In the genomic region with DNA sequence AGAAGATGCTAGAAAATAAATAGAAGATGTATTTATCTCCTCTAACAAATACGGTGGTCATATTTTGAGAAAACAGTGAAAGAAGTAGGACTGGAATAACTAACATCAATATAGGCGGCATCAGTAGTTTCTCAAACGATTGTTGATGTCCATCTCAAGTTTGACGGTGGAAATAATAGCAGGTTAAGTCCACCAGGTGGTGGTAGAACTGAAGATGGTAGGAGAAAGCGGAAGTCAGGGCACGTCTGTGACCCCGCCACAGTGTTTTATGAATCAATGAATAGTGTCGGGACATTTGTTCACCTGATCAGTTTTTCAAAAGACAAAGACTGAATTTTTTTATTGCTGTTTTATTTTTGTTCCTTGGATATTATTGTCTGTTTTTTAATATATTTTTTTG, we compare ENCODE assay signal across 15 cellular contexts.
DNase-seq lines count a peak whose midpoint lies in the region; ATAC-seq, FAIRE-seq and TF ChIP-seq lines count a peak whose summit lies in the region.
"Had no signal": no experiment of that assay in that cellular context is flagged by ENCODE, and none has a peak within 500 bp of the region (broad histone marks: within the 10 kb centered on the region; RNA-seq: fewer than 3 reads in every experiment).

No MANE protein-coding gene starts in this region.

- FAIRE-seq in D721Med (lab: Jason Lieb, UNC): no peak

- H3K36me3 Mint-ChIP-seq in HFFc6 (ENCODE audit: low read depth): peaks cover 5% of the 10 kb centered on the region; the same call in 1 of the 2 replicates
- H3K36me3 Mint-ChIP-seq in activated CD4-positive, alpha-beta memory T cell treated with anti-CD3 and anti-CD28 coated beads for 36 hours: no peaks in the 10 kb centered on the region

- no peak overlapping the region for H3K4me3 Mint-ChIP-seq in HFFc6
- H3K4me3 Mint-ChIP-seq in activated CD4-positive, alpha-beta memory T cell treated with anti-CD3 and anti-CD28 coated beads for 36 hours: no peak overlapping the region

- no peaks in the 10 kb centered on the region for H3K4me1 ChIP-seq in iPS DF 6.9 (ENCODE audit: control insufficient read depth, insufficient read depth, low read length)
- H3K4me1 ChIP-seq: ascending aorta, sigmoid colon had no signal

- DNase-seq in D721Med (ENCODE audit: insufficient read length, low spot score) (no peak), HFFc6 (no peak), RPMI8226 (peak; percentile 37), iPS DF 6.9 (ENCODE audit: low read depth, low spot score) (peak; percentile 7), occipital lobe (lab: John Stamatoyannopoulos, UW) (no peak)
- DNase-seq in activated CD4-positive, alpha-beta memory T cell treated with anti-CD3 and anti-CD28 coated beads for 36 hours: no peak
- DNase-seq: activated CD4-positive, alpha-beta T cell treated with anti-CD3 and anti-CD28 coated beads for 4 hours; C1 segment of cervical spinal cord; gastrocnemius medialis; left cardiac atrium; NCI-H1105 treated with DMSO at 0.1 percent for 48 hours; sigmoid colon had no signal

- ATAC-seq in GM19395 (IDR thresholded peaks at IDR 0.05; ENCODE audit: unreplicated experiment): no peak
- ATAC-seq in HG03442 (IDR thresholded peaks at IDR 0.05; ENCODE audit: unreplicated experiment): no peak
- ATAC-seq: gastrocnemius medialis, left cardiac atrium had no signal

- H3K9me3 ChIP-seq in iPS DF 6.9 (ENCODE audit: control insufficient read depth, insufficient read depth, low read length): no peaks in the 10 kb centered on the region
- H3K9me3 ChIP-seq: ascending aorta, gastrocnemius medialis, sigmoid colon had no signal

- no peaks in the 10 kb centered on the region for H3K4me1 Mint-ChIP-seq in HFFc6 (ENCODE audit: low read depth)
- H3K4me1 Mint-ChIP-seq in activated CD4-positive, alpha-beta memory T cell treated with anti-CD3 and anti-CD28 coated beads for 36 hours (ENCODE audit: low read depth): no peaks in the 10 kb centered on the region

- POLR2A ChIA-PET in activated CD4-positive, alpha-beta memory T cell treated with anti-CD3 and anti-CD28 coated beads for 36 hours (lab: Charles Lee): no interaction called here

- no peaks in the 10 kb centered on the region for H3K27me3 ChIP-seq in iPS DF 6.9 (ENCODE audit: control insufficient read depth, insufficient read depth, low read length)
- H3K27me3 ChIP-seq: ascending aorta, gastrocnemius medialis, sigmoid colon had no signal

- no peak overlapping the region for H3K27ac Mint-ChIP-seq in HFFc6
- no peak overlapping the region for H3K27ac Mint-ChIP-seq in activated CD4-positive, alpha-beta memory T cell treated with anti-CD3 and anti-CD28 coated beads for 36 hours

- H3K9me3 Mint-ChIP-seq in HFFc6: peaks cover 37% of the 10 kb centered on the region
- H3K9me3 Mint-ChIP-seq in activated CD4-positive, alpha-beta memory T cell treated with anti-CD3 and anti-CD28 coated beads for 36 hours: peaks cover 4% of the 10 kb centered on the region

- no peak overlapping the region for H3K27ac ChIP-seq in iPS DF 6.9 (ENCODE audit: low read length)
- H3K27ac ChIP-seq: ascending aorta, gastrocnemius medialis, sigmoid colon had no signal

- CTCF ChIA-PET in activated CD4-positive, alpha-beta memory T cell treated with anti-CD3 and anti-CD28 coated beads for 36 hours (lab: Charles Lee): no interaction called here

- no peak overlapping the region for H3K4me3 ChIP-seq in iPS DF 6.9 (ENCODE audit: low read length)
- H3K4me3 ChIP-seq: ascending aorta, gastrocnemius medialis, sigmoid colon had no signal

- H3K36me3 ChIP-seq in iPS DF 6.9 (ENCODE audit: control insufficient read depth, insufficient read depth, low read length): no peaks in the 10 kb centered on the region
- H3K36me3 ChIP-seq: ascending aorta, gastrocnemius medialis, sigmoid colon had no signal

- H3K27me3 Mint-ChIP-seq in HFFc6 (ENCODE audit: insufficient read depth): no peaks in the 10 kb centered on the region
- H3K27me3 Mint-ChIP-seq in activated CD4-positive, alpha-beta memory T cell treated with anti-CD3 and anti-CD28 coated beads for 36 hours: no peaks in the 10 kb centered on the region

- WGBS in iPS DF 6.9 (ENCODE audit: insufficient coverage, insufficient read length): no CpG with 5 or more reads among the region's 8 CpGs

- TF ChIP-seq CTCF in D721Med (IDR thresholded peaks at IDR 0.05; ENCODE audit: insufficient read depth, missing control alignments): peak; percentile 15
- peak; percentile 10; the same call in 1 of the 2 replicates for TF ChIP-seq CTCF in HFFc6 (IDR thresholded peaks at IDR 0.05)

- intact Hi-C loops in activated CD4-positive, alpha-beta memory T cell treated with anti-CD3 and anti-CD28 coated beads for 36 hours (cut with micrococcal nuclease): no loop called here

Comparison
In these comparisons a context has a peak if more than half of its experiments do, and no peak if none do; other contexts are left out.
1. DNase-seq: peak in RPMI8226 (single experiment) and iPS DF 6.9 (single experiment); none in D721Med (single experiment), HFFc6 (single experiment), occipital lobe (single experiment) and activated CD4-positive, alpha-beta memory T cell treated with anti-CD3 and anti-CD28 coated beads for 36 hours (single experiment).